31 cellular contexts compared by ENCODE assay signal in the genomic region with DNA sequence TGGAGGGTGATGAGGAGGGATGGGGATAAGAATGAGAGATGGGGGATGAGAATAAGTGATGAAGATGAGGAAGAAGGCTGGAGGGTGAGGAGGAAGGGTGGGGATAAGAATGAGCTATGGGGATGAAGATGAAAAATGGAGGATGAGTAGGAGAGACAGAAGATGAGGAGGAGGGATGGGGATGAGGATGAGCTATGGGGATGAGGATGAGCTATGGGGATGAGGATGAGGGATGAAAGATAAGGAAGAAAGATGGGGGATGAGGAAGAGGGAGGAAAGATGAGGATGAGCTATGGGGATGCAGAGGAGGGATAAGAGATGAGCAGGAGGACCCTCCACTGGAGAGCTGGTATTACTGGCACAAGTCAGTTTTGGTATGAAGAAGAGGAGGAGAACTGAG.
DNase-seq lines count a peak whose midpoint lies in the region; ATAC-seq, FAIRE-seq and TF ChIP-seq lines count a peak whose summit lies in the region.
"Had no signal": no experiment of that assay in that cellular context is flagged by ENCODE, and none has a peak within 500 bp of the region (broad histone marks: within the 10 kb centered on the region; RNA-seq: fewer than 3 reads in every experiment).

No MANE protein-coding gene starts in this region.

- FAIRE-seq in K562 (lab: Jason Lieb, UNC): no peak
- FAIRE-seq: A204.1, A549, D721Med had no signal

- no peak for ATAC-seq in K562
- ATAC-seq: A549; CD8-positive, alpha-beta T cell had no signal

- intact Hi-C loops in K562 (cut with micrococcal nuclease) (no loop called here), esophagus muscularis mucosa (cut with DNase I) (no loop called here)

- no peak overlapping the region for H3K27ac ChIP-seq in K562 (ENCODE audit: extremely low read depth, low read depth, low read length)
- no peak overlapping the region for H3K27ac ChIP-seq in esophagus muscularis mucosa (replicated peaks in 1 of 4)
- H3K27ac ChIP-seq: 22Rv1; A549; BLaER1; BLaER1 treated with 17β-estradiol and CSF1 and Interleukin-3, amounts not matched to agents 10 nM and 100 nM; C4-2B had no signal

- no peak overlapping the region for H2AFZ ChIP-seq in K562 (ENCODE audit: low read depth, low read length)

- no peaks in the 10 kb centered on the region for H4K20me1 ChIP-seq in K562 (replicated peaks; ENCODE audit: control insufficient read depth, insufficient read depth, low read length)
- H4K20me1 ChIP-seq: BLaER1; BLaER1 treated with 17β-estradiol and CSF1 and Interleukin-3, amounts not matched to agents 10 nM and 100 nM had no signal

- in situ Hi-C loops in K562 (cut with MboI): no loop called here

- BruUV-seq in K562 (replicated peaks; lab: Mats Ljungman, UMichigan): no TSS peak

- DNase-seq in K562 (ENCODE audit: extremely low read depth in 1 of 4, low spot score in 3 of 4) (no peak), esophagus muscularis mucosa (ENCODE audit: extremely low spot score) (peak; percentile 50), iPS-NIHi11 (ENCODE audit: low spot score) (no peak), H4 (ENCODE audit: low spot score) (no peak)
- DNase-seq: 8988T; ACHN; AML-193; BE2C; C1 segment of cervical spinal cord; Caco-2; Calu3; CD4-positive, alpha-beta memory T cell; CD4-positive, alpha-beta T cell; CD4-positive, CD25-positive, alpha-beta regulatory T cell; CD8-positive, alpha-beta memory T cell; CD8-positive, alpha-beta T cell; COR-L47; DMS 273 treated with DMSO at 0.1 percent for 48 hours; DMS153; DMS53; DMS79; DMS79 treated with DMSO at 0.1 percent for 48 hours; DND-41; EL had no signal

- POLR2A ChIA-PET in K562 (lab: Yijun Ruan, JAX): interaction anchor here (1.0 kb wide), 1 partner anchor 19 kb away, joined by 3 read pairs; no protein-coding TSS in a partner anchor

- no peak for TF ChIP-seq RAD21 in K562 (CRISPR knock-in tag; conservative IDR thresholded peaks at IDR 0.05 in 1 of 2, IDR thresholded peaks at IDR 0.05 in 1 of 2)

- H3K4me1 ChIP-seq in K562 (replicated peaks in 1 of 2; ENCODE audit: control insufficient read depth in 2 of 2, insufficient read depth in 2 of 2, low read length in 2 of 2): no peaks in the 10 kb centered on the region
- H3K4me1 ChIP-seq in esophagus muscularis mucosa: no peaks in the 10 kb centered on the region
- H3K4me1 ChIP-seq: A549; BE2C; BLaER1; BLaER1 treated with 17β-estradiol and CSF1 and Interleukin-3, amounts not matched to agents 10 nM and 100 nM; Caco-2 had no signal

- TF ChIP-seq EP300 in K562 (IDR thresholded peaks at IDR 0.05; ENCODE audit: low read length): no peak
- no peak for TF ChIP-seq EP300 in esophagus muscularis mucosa (IDR thresholded peaks at IDR 0.05)

- no peaks in the 10 kb centered on the region for H3K9me3 ChIP-seq in K562 (replicated peaks; ENCODE audit: control insufficient read depth, insufficient read depth, low read depth, low read length)
- no peaks in the 10 kb centered on the region for H3K9me3 ChIP-seq in esophagus muscularis mucosa
- H3K9me3 ChIP-seq: A549; BE2C; BLaER1; BLaER1 treated with 17β-estradiol and CSF1 and Interleukin-3, amounts not matched to agents 10 nM and 100 nM; Caco-2 had no signal

- H3K9ac ChIP-seq in K562 (ENCODE audit: insufficient read depth in 1 of 2, low read depth in 2 of 2, low read length in 2 of 2): no peak overlapping the region
- H3K9ac ChIP-seq: BLaER1; BLaER1 treated with 17β-estradiol and CSF1 and Interleukin-3, amounts not matched to agents 10 nM and 100 nM had no signal

- no peak overlapping the region for H3K4me2 ChIP-seq in K562 (ENCODE audit: insufficient read depth, low read length)
- H3K4me2 ChIP-seq: A549; BLaER1; BLaER1 treated with 17β-estradiol and CSF1 and Interleukin-3, amounts not matched to agents 10 nM and 100 nM had no signal

- TF ChIP-seq CTCF in K562 (IDR thresholded peaks at IDR 0.05 in 2 of 3, conservative IDR thresholded peaks at IDR 0.05 in 1 of 3; ENCODE audit: insufficient read depth in 2 of 3, low read depth in 1 of 3, low read length in 3 of 3) (no peak), esophagus muscularis mucosa (IDR thresholded peaks at IDR 0.05) (no peak)

- CTCF ChIA-PET in K562 (lab: Yijun Ruan, JAX; ENCODE audit: low intra/inter-chr PET ratio): no interaction called here

- H3K79me2 ChIP-seq in K562 (ENCODE audit: control insufficient read depth, insufficient read depth, low read length): no peaks in the 10 kb centered on the region

- TF ChIP-seq POLR2A in K562 (conservative IDR thresholded peaks at IDR 0.05) (no peak), esophagus muscularis mucosa (IDR thresholded peaks at IDR 0.05; ENCODE audit: low read depth) (no peak)

- no peak overlapping the region for H3K4me3 ChIP-seq in K562
- H3K4me3 ChIP-seq in esophagus muscularis mucosa: no peak overlapping the region
- H3K4me3 ChIP-seq: A549; BLaER1; BLaER1 treated with 17β-estradiol and CSF1 and Interleukin-3, amounts not matched to agents 10 nM and 100 nM had no signal

- no peaks in the 10 kb centered on the region for H3K9me1 ChIP-seq in K562 (ENCODE audit: control insufficient read depth, insufficient read depth, low read length)

- H3K36me3 ChIP-seq in K562 (ENCODE audit: control insufficient read depth, insufficient read depth, low read length) (no peaks in the 10 kb centered on the region), esophagus muscularis mucosa (no peaks in the 10 kb centered on the region)
- H3K36me3 ChIP-seq: BE2C; BLaER1; BLaER1 treated with 17β-estradiol and CSF1 and Interleukin-3, amounts not matched to agents 10 nM and 100 nM had no signal

- H3K27me3 ChIP-seq in K562 (ENCODE audit: control insufficient read depth in 2 of 2, insufficient read depth in 2 of 2, low read length in 2 of 2) (peaks cover 13 to 25% of the 10 kb centered on the region in 2 experiments; a peak in 3 of 5 replicates), esophagus muscularis mucosa (peaks cover 0 to 4% (median 0%) of the 10 kb centered on the region in 4 donors)
- H3K27me3 ChIP-seq: BE2C; BLaER1; BLaER1 treated with 17β-estradiol and CSF1 and Interleukin-3, amounts not matched to agents 10 nM and 100 nM had no signal

TF ChIP-seq in K562, 482 proteins besides CTCF, POLR2A, EP300 and RAD21:
- TF ChIP-seq ZNF699 (CRISPR knock-in tag; IDR thresholded peaks at IDR 0.05; ENCODE audit: insufficient replicate concordance) (no peak), FOXK2 (conservative IDR thresholded peaks at IDR 0.05 in 1 of 2, IDR thresholded peaks at IDR 0.05 in 1 of 2; ENCODE audit: low read depth in 2 of 2) (no peak), ELF4 (CRISPR knock-in tag; IDR thresholded peaks at IDR 0.05) (no peak), ASH1L (IDR thresholded peaks at IDR 0.05; ENCODE audit: borderline replicate concordance, low read depth, partially characterized antibody) (no peak), EP400 (IDR thresholded peaks at IDR 0.05) (no peak), CBX1 (IDR thresholded peaks at IDR 0.05; ENCODE audit: low read depth) (no peak), OTX1 (CRISPR knock-in tag; IDR thresholded peaks at IDR 0.05) (0 out of 2 replicates have a peak, but pooled peaks have one; percentile 35), ZNF263 (CRISPR knock-in tag; IDR thresholded peaks at IDR 0.05; ENCODE audit: borderline replicate concordance) (peak; percentile 93), TEAD1 (CRISPR knock-in tag; IDR thresholded peaks at IDR 0.05) (no peak), TAF7 (tag; IDR thresholded peaks at IDR 0.05) (no peak), GABPB2 (CRISPR knock-in tag; conservative IDR thresholded peaks at IDR 0.05) (no peak), HMGXB4 (CRISPR knock-in tag; IDR thresholded peaks at IDR 0.05) (no peak), RBBP5 (IDR thresholded peaks at IDR 0.05; ENCODE audit: borderline replicate concordance, insufficient read depth, low read length, poor library complexity, severe bottlenecking) (no peak), SMAD1 (IDR thresholded peaks at IDR 0.05; ENCODE audit: low read depth, low read length, partially characterized antibody) (no peak), GATA2 (CRISPR knock-in tag; IDR thresholded peaks at IDR 0.05) (no peak), DMBX1 (CRISPR knock-in tag; IDR thresholded peaks at IDR 0.05; ENCODE audit: borderline replicate concordance) (no peak), ZFX (CRISPR knock-in tag; IDR thresholded peaks at IDR 0.05) (no peak), TSC22D4 (tag; IDR thresholded peaks at IDR 0.05) (0 out of 2 replicates have a peak, but pooled peaks have one; percentile 39), PURB (CRISPR knock-in tag; IDR thresholded peaks at IDR 0.05; ENCODE audit: low read depth) (no peak)
